Comparison of ENCODE assay signal across 25 cellular contexts in the genomic region with DNA sequence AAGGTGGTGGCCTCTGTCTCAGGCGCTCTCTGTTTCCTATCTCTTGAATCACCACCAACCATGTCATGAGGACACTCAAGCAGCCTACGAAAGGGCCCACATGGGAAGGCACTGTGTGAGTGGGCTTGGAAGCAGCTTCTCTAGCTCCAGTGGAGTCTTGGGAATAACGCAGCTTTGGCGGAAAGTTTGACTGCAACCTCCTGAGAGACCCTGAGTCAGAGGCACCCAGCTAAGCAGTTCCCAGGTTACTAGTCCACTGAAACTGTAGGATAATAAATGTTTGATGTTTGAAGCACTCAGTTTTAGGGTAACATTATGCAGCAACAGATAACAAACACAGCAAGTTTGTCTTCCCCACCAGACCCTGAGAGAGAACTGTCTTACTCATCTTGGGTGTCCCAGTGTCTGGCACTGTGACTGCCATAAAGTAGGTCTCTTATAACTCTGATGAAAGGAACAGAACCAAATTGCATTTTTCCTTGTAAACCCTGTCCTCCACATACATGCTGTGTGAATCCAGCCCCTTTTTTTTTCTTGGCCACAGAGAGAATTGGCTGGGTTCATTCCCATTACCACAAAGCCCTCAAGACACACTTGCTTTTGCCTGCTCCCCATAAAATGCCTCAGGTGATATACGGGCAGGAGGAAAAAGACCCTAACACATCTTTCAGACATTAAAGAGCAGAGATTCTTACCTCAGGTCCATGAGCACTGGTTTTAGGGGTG.
DNase-seq lines count a peak whose midpoint lies in the region; FAIRE-seq and TF ChIP-seq lines count a peak whose summit lies in the region.
"Had no signal": no experiment of that assay in that cellular context is flagged by ENCODE, and none has a peak within 500 bp of the region (broad histone marks: within the 10 kb centered on the region; RNA-seq: fewer than 3 reads in every experiment).

No MANE protein-coding gene starts in this region.

- H3K27ac ChIP-seq in astrocyte (ENCODE audit: low read depth, low read length) (no peak overlapping the region), osteoblast (ENCODE audit: low read depth, low read length) (peak overlapping the region; percentile 79)
- H3K27ac ChIP-seq: body of pancreas, C4-2B, lower lobe of right lung had no signal

- TF ChIP-seq CTCF in astrocyte (IDR thresholded peaks at IDR 0.05; ENCODE audit: insufficient read depth, low read depth, low read length), result no peak
- TF ChIP-seq CTCF in fibroblast of mammary gland (conservative IDR thresholded peaks at IDR 0.05; ENCODE audit: control insufficient read depth, insufficient read depth, low read depth, low read length), result no peak
- TF ChIP-seq CTCF in osteoblast (IDR thresholded peaks at IDR 0.05; ENCODE audit: extremely low read depth, low read depth, low read length), result no peak

- H3K4me1 Mint-ChIP-seq in astrocyte (ENCODE audit: low read depth, unreplicated experiment), result peaks cover 60% of the 10 kb centered on the region
- H3K4me1 Mint-ChIP-seq: activated naive CD8-positive, alpha-beta T cell treated with anti-CD3 and anti-CD28 coated beads, Interleukin-2, amount 10 ng/mL, durations not matched to agents 7 days and 5 days had no signal

- H2AFZ ChIP-seq in astrocyte (ENCODE audit: low read depth, low read length) (no peak overlapping the region), osteoblast (ENCODE audit: low read length) (peak overlapping the region; percentile 10)

- H3K4me1 ChIP-seq in astrocyte (ENCODE audit: insufficient read depth, low read length) (peaks cover 12% of the 10 kb centered on the region), osteoblast (ENCODE audit: insufficient read depth, low read length) (peaks cover 35% of the 10 kb centered on the region)
- H3K4me1 ChIP-seq: body of pancreas, lower lobe of right lung had no signal

- H3K4me3 ChIP-seq in astrocyte (ENCODE audit: insufficient read depth, low read depth, low read length) (no peak overlapping the region), fibroblast of mammary gland (ENCODE audit: control insufficient read depth, low read depth, low read length) (no peak overlapping the region), osteoblast (ENCODE audit: insufficient read depth, low read length) (no peak overlapping the region)
- H3K4me3 ChIP-seq: body of pancreas, esophagus squamous epithelium, lower lobe of right lung, skin epidermis had no signal

- peaks cover 7% of the 10 kb centered on the region for H3K9me3 Mint-ChIP-seq in astrocyte (ENCODE audit: unreplicated experiment)
- H3K9me3 Mint-ChIP-seq: activated naive CD8-positive, alpha-beta T cell treated with anti-CD3 and anti-CD28 coated beads, Interleukin-2, amount 10 ng/mL, durations not matched to agents 7 days and 5 days; stimulated activated memory B cell treated with anti-CD40 and anti-IgM and Interleukin-4, amounts not matched to agents 10 μg/mL and 1 μg/mL and 100 μg/mL, for 72 hours had no signal

- no peaks in the 10 kb centered on the region for H3K79me2 ChIP-seq in astrocyte (ENCODE audit: insufficient read depth, low read length)
- H3K79me2 ChIP-seq in osteoblast (ENCODE audit: insufficient read depth, low read length), result no peaks in the 10 kb centered on the region

- DNase-seq in EH (ENCODE audit: low read depth) (peak; percentile 36), astrocyte (ENCODE audit: low read depth) (peak; percentile 58), fibroblast of mammary gland (ENCODE audit: low read depth) (peak; percentile 44), osteoblast (ENCODE audit: insufficient read length, low spot score, missing footprints) (no peak), NCI-H524 (lab: John Stamatoyannopoulos, UW) (no peak), epidermal melanocyte (ENCODE audit: insufficient read length, low spot score) (no peak), cortex of kidney (lab: John Stamatoyannopoulos, UW) (no peak), RPMI8226 (no peak)
- DNase-seq: activated naive CD8-positive, alpha-beta T cell treated with anti-CD3 and anti-CD28 coated beads, Interleukin-2, amount 10 ng/mL, durations not matched to agents 7 days and 5 days; effector memory CD4-positive, alpha-beta T cell; esophagus squamous epithelium; kidney glomerular epithelial cell; lower lobe of right lung; NCI-H1105 treated with DMSO at 0.1 percent for 48 hours; NCI-H2029; NCI-H2227 treated with DMSO at 0.1 percent for 48 hours; NCI-H748 treated with DMSO at 0.1 percent for 48 hours; stimulated activated CD4-positive, alpha-beta T cell treated with anti-CD3 and anti-CD28 coated beads, Interleukin-2, amount 100 ng/mL, for 48 hours; T-helper 9 cell had no signal

- H3K27ac Mint-ChIP-seq in astrocyte (ENCODE audit: unreplicated experiment), result peak overlapping the region; percentile 91
- H3K27ac Mint-ChIP-seq: activated naive CD8-positive, alpha-beta T cell treated with anti-CD3 and anti-CD28 coated beads, Interleukin-2, amount 10 ng/mL, durations not matched to agents 7 days and 5 days; stimulated activated memory B cell treated with anti-CD40 and anti-IgM and Interleukin-4, amounts not matched to agents 10 μg/mL and 1 μg/mL and 100 μg/mL, for 72 hours; WTC11 had no signal

- H3K27me3 ChIP-seq in astrocyte (ENCODE audit: insufficient read depth, low read length) (no peaks in the 10 kb centered on the region), osteoblast (ENCODE audit: insufficient read depth, low read length) (no peaks in the 10 kb centered on the region)
- H3K27me3 ChIP-seq: body of pancreas, esophagus squamous epithelium had no signal

- H4K20me1 ChIP-seq in astrocyte (ENCODE audit: insufficient read depth, low read length) (no peaks in the 10 kb centered on the region), osteoblast (ENCODE audit: insufficient read depth, low read length) (no peaks in the 10 kb centered on the region)

- H3K9me3 ChIP-seq in astrocyte (ENCODE audit: insufficient read depth, low read depth, low read length) (no peaks in the 10 kb centered on the region), osteoblast (ENCODE audit: low read depth, low read length) (no peaks in the 10 kb centered on the region)
- H3K9me3 ChIP-seq: body of pancreas, esophagus squamous epithelium, lower lobe of right lung had no signal

- no peaks in the 10 kb centered on the region for H3K36me3 Mint-ChIP-seq in astrocyte (ENCODE audit: low read depth, unreplicated experiment)
- H3K36me3 Mint-ChIP-seq: activated naive CD8-positive, alpha-beta T cell treated with anti-CD3 and anti-CD28 coated beads, Interleukin-2, amount 10 ng/mL, durations not matched to agents 7 days and 5 days; stimulated activated memory B cell treated with anti-CD40 and anti-IgM and Interleukin-4, amounts not matched to agents 10 μg/mL and 1 μg/mL and 100 μg/mL, for 72 hours; WTC11 had no signal

- H3K4me2 ChIP-seq in astrocyte (ENCODE audit: low read length), result no peak overlapping the region
- H3K4me2 ChIP-seq in osteoblast (ENCODE audit: insufficient read depth, low read length), result peak overlapping the region; percentile 32

- H3K9ac ChIP-seq in astrocyte (ENCODE audit: low read length), result no peak overlapping the region

- H3K36me3 ChIP-seq in astrocyte (ENCODE audit: insufficient read depth, low read length) (no peaks in the 10 kb centered on the region), osteoblast (ENCODE audit: insufficient read depth, low read length) (no peaks in the 10 kb centered on the region)
- H3K36me3 ChIP-seq: esophagus squamous epithelium, lower lobe of right lung had no signal

- no peaks in the 10 kb centered on the region for H3K27me3 Mint-ChIP-seq in astrocyte (ENCODE audit: low read depth, unreplicated experiment)
- H3K27me3 Mint-ChIP-seq: stimulated activated memory B cell treated with anti-CD40 and anti-IgM and Interleukin-4, amounts not matched to agents 10 μg/mL and 1 μg/mL and 100 μg/mL, for 72 hours had no signal

- no peak for FAIRE-seq in astrocyte (lab: Jason Lieb, UNC)
- FAIRE-seq: GM12892 had no signal

- no peak overlapping the region for H3K4me3 Mint-ChIP-seq in astrocyte (ENCODE audit: unreplicated experiment)
- H3K4me3 Mint-ChIP-seq: activated naive CD8-positive, alpha-beta T cell treated with anti-CD3 and anti-CD28 coated beads, Interleukin-2, amount 10 ng/mL, durations not matched to agents 7 days and 5 days; stimulated activated memory B cell treated with anti-CD40 and anti-IgM and Interleukin-4, amounts not matched to agents 10 μg/mL and 1 μg/mL and 100 μg/mL, for 72 hours; WTC11 had no signal

Comparison
In these comparisons a context has a peak if more than half of its experiments do, and no peak if none do; other contexts are left out.
1. DNase-seq: peak in EH (single experiment), astrocyte (single experiment) and fibroblast of mammary gland (single experiment); none in osteoblast (single experiment), NCI-H524 (0 of 2), epidermal melanocyte (single experiment), cortex of kidney (single experiment) and RPMI8226 (single experiment).